In the genomic region with DNA sequence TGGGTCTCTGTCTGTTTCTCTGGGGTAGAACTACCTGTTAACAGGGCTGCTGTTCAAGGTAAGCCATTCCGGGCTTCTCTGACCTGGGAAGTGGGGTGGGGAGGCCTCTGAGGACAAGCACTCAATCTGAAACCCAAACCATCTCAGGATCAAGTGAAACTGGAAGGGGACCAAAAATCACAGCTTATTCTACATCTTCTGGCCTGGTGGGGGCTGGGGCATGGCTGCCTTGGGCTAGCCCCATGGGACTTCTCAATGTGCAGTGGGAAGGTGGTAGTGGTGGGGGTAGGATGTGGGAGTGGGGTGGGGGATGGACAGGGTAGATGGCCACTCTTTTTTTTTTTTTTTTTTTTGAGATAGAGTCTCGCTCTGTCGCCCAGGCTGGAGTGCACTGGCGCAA, we compare ENCODE assay signal across 14 cellular contexts. TPM values are rescaled to one million over a fixed set of nuclear protein-coding genes. Genes with fewer than 3 reads are reported as not detected.
DNase-seq lines count a peak whose midpoint lies in the region; ATAC-seq lines count a peak whose summit lies in the region.
"Had no signal": no experiment of that assay in that cellular context is flagged by ENCODE, and none has a peak within 500 bp of the region (broad histone marks: within the 10 kb centered on the region; RNA-seq: fewer than 3 reads in every experiment).

No MANE protein-coding gene starts in this region.

- no peaks in the 10 kb centered on the region for H3K9me3 Mint-ChIP-seq in activated CD8-positive, alpha-beta memory T cell treated with anti-CD3 and anti-CD28 coated beads, Interleukin-2, amount 10 ng/mL, durations not matched to agents 7 days and 5 days (ENCODE audit: low read depth)
- no peaks in the 10 kb centered on the region for H3K9me3 Mint-ChIP-seq in IgD-negative memory B cell
- H3K9me3 Mint-ChIP-seq in activated naive CD8-positive, alpha-beta T cell treated with anti-CD3 and anti-CD28 coated beads, Interleukin-2, amount 50 U/mL, for 24 hours = no peaks in the 10 kb centered on the region
- H3K9me3 Mint-ChIP-seq in stimulated activated memory B cell treated with anti-CD40 and anti-IgM and Interleukin-4, amounts not matched to agents 10 μg/mL and 1 μg/mL and 100 μg/mL, for 72 hours = no peaks in the 10 kb centered on the region

- no peaks in the 10 kb centered on the region for H3K27me3 Mint-ChIP-seq in activated CD8-positive, alpha-beta memory T cell treated with anti-CD3 and anti-CD28 coated beads, Interleukin-2, amount 10 ng/mL, durations not matched to agents 7 days and 5 days
- no peaks in the 10 kb centered on the region for H3K27me3 Mint-ChIP-seq in IgD-negative memory B cell
- H3K27me3 Mint-ChIP-seq in activated naive CD8-positive, alpha-beta T cell treated with anti-CD3 and anti-CD28 coated beads, Interleukin-2, amount 50 U/mL, for 24 hours = no peaks in the 10 kb centered on the region
- no peaks in the 10 kb centered on the region for H3K27me3 Mint-ChIP-seq in stimulated activated memory B cell treated with anti-CD40 and anti-IgM and Interleukin-4, amounts not matched to agents 10 μg/mL and 1 μg/mL and 100 μg/mL, for 72 hours

- H3K36me3 Mint-ChIP-seq in activated CD8-positive, alpha-beta memory T cell treated with anti-CD3 and anti-CD28 coated beads, Interleukin-2, amount 10 ng/mL, durations not matched to agents 7 days and 5 days = peaks cover 23% of the 10 kb centered on the region
- peaks cover 8% of the 10 kb centered on the region for H3K36me3 Mint-ChIP-seq in IgD-negative memory B cell
- H3K36me3 Mint-ChIP-seq in activated naive CD8-positive, alpha-beta T cell treated with anti-CD3 and anti-CD28 coated beads, Interleukin-2, amount 50 U/mL, for 24 hours (ENCODE audit: low read depth) = peaks cover 9% of the 10 kb centered on the region
- peaks cover 38% of the 10 kb centered on the region for H3K36me3 Mint-ChIP-seq in stimulated activated memory B cell treated with anti-CD40 and anti-IgM and Interleukin-4, amounts not matched to agents 10 μg/mL and 1 μg/mL and 100 μg/mL, for 72 hours

- H3K27ac Mint-ChIP-seq in activated CD8-positive, alpha-beta memory T cell treated with anti-CD3 and anti-CD28 coated beads, Interleukin-2, amount 10 ng/mL, durations not matched to agents 7 days and 5 days = peak overlapping the region; percentile 68
- H3K27ac Mint-ChIP-seq in IgD-negative memory B cell = peak overlapping the region; percentile 88 to 98 (median 90)
- peak overlapping the region; percentile 45 for H3K27ac Mint-ChIP-seq in activated naive CD8-positive, alpha-beta T cell treated with anti-CD3 and anti-CD28 coated beads, Interleukin-2, amount 50 U/mL, for 24 hours
- peak overlapping the region; percentile 100 for H3K27ac Mint-ChIP-seq in stimulated activated memory B cell treated with anti-CD40 and anti-IgM and Interleukin-4, amounts not matched to agents 10 μg/mL and 1 μg/mL and 100 μg/mL, for 72 hours

- CTCF ChIA-PET in activated CD8-positive, alpha-beta memory T cell treated with anti-CD3 and anti-CD28 coated beads, Interleukin-2, amount 10 ng/mL, durations not matched to agents 7 days and 5 days (lab: Charles Lee) = interaction anchor here (0.8 to 2.0 kb wide), 5 partner anchors 21 to 402 kb away, joined by 3 to 20 read pairs (median 5); partner anchors contain the start of genes FAM222B and TLCD1

- no peak for DNase-seq in activated CD8-positive, alpha-beta memory T cell treated with anti-CD3 and anti-CD28 coated beads, Interleukin-2, amount 10 ng/mL, durations not matched to agents 7 days and 5 days
- no peak for DNase-seq in activated CD8-positive, alpha-beta memory T cell treated with anti-CD3 and anti-CD28 coated beads for 24 hours
- DNase-seq in activated naive CD8-positive, alpha-beta T cell treated with anti-CD3 and anti-CD28 coated beads, Interleukin-2, amount 50 U/mL, for 24 hours = no peak
- DNase-seq in SIG-M5 (lab: John Stamatoyannopoulos, UW) = no peak
- no peak for DNase-seq in amniotic stem cell (lab: John Stamatoyannopoulos, UW)
- no peak for DNase-seq in NCI-H1417 treated with DMSO at 0.1 percent for 48 hours (lab: John Stamatoyannopoulos, UW)
- DNase-seq: ACHN; activated T-cell treated with anti-CD3 and anti-CD28 coated beads, Interleukin-2, amount 50 U/mL, for 1 hour; effector memory CD4-positive, alpha-beta T cell; NCI-H1694; NCI-H524 had no signal

- no peak for ATAC-seq in activated CD8-positive, alpha-beta memory T cell treated with anti-CD3 and anti-CD28 coated beads, Interleukin-2, amount 10 ng/mL, durations not matched to agents 7 days and 5 days
- no peak for ATAC-seq in activated naive CD8-positive, alpha-beta T cell treated with anti-CD3 and anti-CD28 coated beads, Interleukin-2, amount 50 U/mL, for 24 hours
- ATAC-seq in stimulated activated memory B cell treated with anti-CD40 and anti-IgM and Interleukin-4, amounts not matched to agents 10 μg/mL and 1 μg/mL and 100 μg/mL, for 72 hours = no peak
- ATAC-seq: K562 had no signal

- peaks cover 56% of the 10 kb centered on the region for H3K4me1 Mint-ChIP-seq in activated CD8-positive, alpha-beta memory T cell treated with anti-CD3 and anti-CD28 coated beads, Interleukin-2, amount 10 ng/mL, durations not matched to agents 7 days and 5 days
- H3K4me1 Mint-ChIP-seq in IgD-negative memory B cell = peaks cover 48 to 58% (median 55%) of the 10 kb centered on the region in 3 donors
- H3K4me1 Mint-ChIP-seq in activated naive CD8-positive, alpha-beta T cell treated with anti-CD3 and anti-CD28 coated beads, Interleukin-2, amount 50 U/mL, for 24 hours = peaks cover 73% of the 10 kb centered on the region
- H3K4me1 Mint-ChIP-seq in stimulated activated memory B cell treated with anti-CD40 and anti-IgM and Interleukin-4, amounts not matched to agents 10 μg/mL and 1 μg/mL and 100 μg/mL, for 72 hours = peaks cover 85% of the 10 kb centered on the region

- H3K4me3 Mint-ChIP-seq in activated CD8-positive, alpha-beta memory T cell treated with anti-CD3 and anti-CD28 coated beads, Interleukin-2, amount 10 ng/mL, durations not matched to agents 7 days and 5 days = no peak overlapping the region
- peak overlapping the region in 3 of 4 donors; percentile 67 to 91 (median 71) for H3K4me3 Mint-ChIP-seq in IgD-negative memory B cell
- H3K4me3 Mint-ChIP-seq in activated naive CD8-positive, alpha-beta T cell treated with anti-CD3 and anti-CD28 coated beads, Interleukin-2, amount 50 U/mL, for 24 hours = no peak overlapping the region
- H3K4me3 Mint-ChIP-seq in stimulated activated memory B cell treated with anti-CD40 and anti-IgM and Interleukin-4, amounts not matched to agents 10 μg/mL and 1 μg/mL and 100 μg/mL, for 72 hours = no peak overlapping the region

RNA-seq across cellular contexts. Expression of gene FLOT2, which starts 5.5 kb away (rescaled TPM):
- total RNA-seq in activated CD8-positive, alpha-beta memory T cell treated with anti-CD3 and anti-CD28 coated beads, Interleukin-2, amount 10 ng/mL, durations not matched to agents 7 days and 5 days = 100 to 1,000 TPM; 143 to 191 TPM
- 400 TPM for polyA plus RNA-seq in IgD-negative memory B cell

RNA-seq across cellular contexts. Expression of gene DHRS13, which starts 10.9 kb away (rescaled TPM):
- total RNA-seq in activated CD8-positive, alpha-beta memory T cell treated with anti-CD3 and anti-CD28 coated beads, Interleukin-2, amount 10 ng/mL, durations not matched to agents 7 days and 5 days = 10 to 100 TPM; 23.1 to 25.9 TPM
- polyA plus RNA-seq in IgD-negative memory B cell = 17.1 TPM

RNA-seq across cellular contexts. Expression of gene ERAL1, which starts 37.2 kb away (rescaled TPM):
- total RNA-seq in activated CD8-positive, alpha-beta memory T cell treated with anti-CD3 and anti-CD28 coated beads, Interleukin-2, amount 10 ng/mL, durations not matched to agents 7 days and 5 days = 10 to 100 TPM; 46.1 to 50.6 TPM
- polyA plus RNA-seq in IgD-negative memory B cell = 45.8 TPM

RNA-seq across cellular contexts. Expression of gene FAM222B, which starts 49.4 kb away (rescaled TPM):
- total RNA-seq in activated CD8-positive, alpha-beta memory T cell treated with anti-CD3 and anti-CD28 coated beads, Interleukin-2, amount 10 ng/mL, durations not matched to agents 7 days and 5 days = 10 to 100 TPM; 14.5 to 19.6 TPM
- polyA plus RNA-seq in IgD-negative memory B cell = 17.1 TPM

RNA-seq across cellular contexts. Expression of gene PHF12, which starts 59.3 kb away (rescaled TPM):
- 10 to 100 TPM; 79.5 to 85.8 TPM for total RNA-seq in activated CD8-positive, alpha-beta memory T cell treated with anti-CD3 and anti-CD28 coated beads, Interleukin-2, amount 10 ng/mL, durations not matched to agents 7 days and 5 days
- 11.6 TPM for polyA plus RNA-seq in IgD-negative memory B cell

Comparison
In these comparisons a context has a peak if more than half of its experiments do, and no peak if none do; other contexts are left out.
1. H3K27ac Mint-ChIP-seq: peak in every context shown above with its lines; median percentile 100 in stimulated activated memory B cell treated with anti-CD40 and anti-IgM and Interleukin-4, amounts not matched to agents 10 μg/mL and 1 μg/mL and 100 μg/mL, for 72 hours; 90 in IgD-negative memory B cell; 68 in activated CD8-positive, alpha-beta memory T cell treated with anti-CD3 and anti-CD28 coated beads, Interleukin-2, amount 10 ng/mL, durations not matched to agents 7 days and 5 days; 45 in activated naive CD8-positive, alpha-beta T cell treated with anti-CD3 and anti-CD28 coated beads, Interleukin-2, amount 50 U/mL, for 24 hours.
2. H3K4me3 Mint-ChIP-seq: peak in IgD-negative memory B cell (3 of 4); none in activated CD8-positive, alpha-beta memory T cell treated with anti-CD3 and anti-CD28 coated beads, Interleukin-2, amount 10 ng/mL, durations not matched to agents 7 days and 5 days (single experiment), activated naive CD8-positive, alpha-beta T cell treated with anti-CD3 and anti-CD28 coated beads, Interleukin-2, amount 50 U/mL, for 24 hours (single experiment) and stimulated activated memory B cell treated with anti-CD40 and anti-IgM and Interleukin-4, amounts not matched to agents 10 μg/mL and 1 μg/mL and 100 μg/mL, for 72 hours (single experiment).